ENCODE assay signal across 15 cellular contexts in genomic region chr22:47289316-47289985, GRCh38.
"Had no signal": no experiment of that assay in that cellular context is flagged by ENCODE, and none has a peak within 500 bp of the region (broad histone marks: within the 10 kb centered on the region; RNA-seq: fewer than 3 reads in every experiment).

No MANE protein-coding gene starts in this region.

- H3K36me3 ChIP-seq: lower lobe of right lung, thyroid gland had no signal

- H3K27me3 ChIP-seq: foreskin keratinocyte, thyroid gland had no signal

- H3K27ac ChIP-seq: coronary artery, foreskin keratinocyte, lower lobe of right lung, thyroid gland had no signal

- H3K4me2 ChIP-seq: smooth muscle cell had no signal

- H3K9me3 ChIP-seq: lower lobe of right lung, thyroid gland had no signal

- ATAC-seq: foreskin keratinocyte, lower lobe of right lung had no signal

- H3K4me3 Mint-ChIP-seq: endodermal cell, memory B cell, nephron progenitor cell had no signal

- H3K36me3 Mint-ChIP-seq: memory B cell had no signal

- H3K4me1 Mint-ChIP-seq: endodermal cell, memory B cell, nephron progenitor cell had no signal

- H3K27ac Mint-ChIP-seq: endodermal cell, memory B cell, nephron progenitor cell had no signal

- DNase-seq: central memory CD4-positive, alpha-beta T cell; effector CD4-positive, alpha-beta T cell; endodermal cell; erythroblast; foreskin keratinocyte; kidney glomerular epithelial cell; lower lobe of right lung; midbrain; nephron progenitor cell; stimulated activated CD4-positive, alpha-beta T cell treated with anti-CD3 and anti-CD28 coated beads, Interleukin-2, amount 100 ng/mL, for 48 hours; stimulated activated naive CD4-positive, alpha-beta T cell treated with Interleukin-2 at 50 U/mL for 16 hours; thyroid gland had no signal

- H3K4me3 ChIP-seq: coronary artery, lower lobe of right lung, smooth muscle cell, thyroid gland had no signal

- H3K4me1 ChIP-seq: foreskin keratinocyte had no signal
